ENCODE assay signal across 8 cellular contexts in genomic region chr7:16754869-16755317, GRCh38. TPM values are rescaled to one million over a fixed set of nuclear protein-coding genes. Genes with fewer than 3 reads are reported as not detected.
DNase-seq lines count a peak whose midpoint lies in the region; ATAC-seq and TF ChIP-seq lines count a peak whose summit lies in the region.

No MANE protein-coding gene starts in this region.

- H3K4me1 Mint-ChIP-seq in activated naive CD8-positive, alpha-beta T cell treated with anti-CD3 and anti-CD28 coated beads for 36 hours = peaks cover 10% of the 10 kb centered on the region

- peak; percentile 20 for ATAC-seq in left lung
- no peak for ATAC-seq in esophagus mucosa
- ATAC-seq in gastroesophageal sphincter = no peak
- no peak for ATAC-seq in HG02798 (IDR thresholded peaks at IDR 0.05; ENCODE audit: poor library complexity, unreplicated experiment)

- TF ChIP-seq POLR2A in vagina (IDR thresholded peaks at IDR 0.05) (no peak), gastroesophageal sphincter (IDR thresholded peaks at IDR 0.05) (no peak)

- H3K27me3 Mint-ChIP-seq in activated naive CD8-positive, alpha-beta T cell treated with anti-CD3 and anti-CD28 coated beads for 36 hours = peaks cover 43% of the 10 kb centered on the region

- no peaks in the 10 kb centered on the region for H3K36me3 ChIP-seq in right atrium auricular region
- H3K36me3 ChIP-seq in left lung = no peaks in the 10 kb centered on the region
- no peaks in the 10 kb centered on the region for H3K36me3 ChIP-seq in vagina
- H3K36me3 ChIP-seq in gastroesophageal sphincter = no peaks in the 10 kb centered on the region

- H3K4me1 ChIP-seq in right atrium auricular region = no peaks in the 10 kb centered on the region
- H3K4me1 ChIP-seq in left lung = peaks cover 0 to 12% of the 10 kb centered on the region in 2 donors
- H3K4me1 ChIP-seq in vagina = no peaks in the 10 kb centered on the region
- H3K4me1 ChIP-seq in gastroesophageal sphincter = peaks cover 0 to 17% (median 6%) of the 10 kb centered on the region in 3 donors

- no peak for TF ChIP-seq EP300 in gastroesophageal sphincter (IDR thresholded peaks at IDR 0.05)

- H3K4me3 Mint-ChIP-seq in activated naive CD8-positive, alpha-beta T cell treated with anti-CD3 and anti-CD28 coated beads for 36 hours = peak overlapping the region; percentile 71

- H3K27ac Mint-ChIP-seq in activated naive CD8-positive, alpha-beta T cell treated with anti-CD3 and anti-CD28 coated beads for 36 hours = no peak overlapping the region

- 76 to 84% methylated on average over 4 to 5 of the region's 5 CpGs for WGBS in gastroesophageal sphincter (ENCODE audit: low coverage in 1 of 2), 2 donors

- H3K9me3 ChIP-seq in right atrium auricular region (no peaks in the 10 kb centered on the region), left lung (no peaks in the 10 kb centered on the region), vagina (no peaks in the 10 kb centered on the region), gastroesophageal sphincter (no peaks in the 10 kb centered on the region)

- H3K27ac ChIP-seq in right atrium auricular region (peak overlapping the region; percentile 63 to 76), left lung (peak overlapping the region; percentile 73 to 79), vagina (peak overlapping the region; percentile 51), gastroesophageal sphincter (peak overlapping the region in 1 of 4 donors; percentile 65)

- no peaks in the 10 kb centered on the region for H3K36me3 Mint-ChIP-seq in activated naive CD8-positive, alpha-beta T cell treated with anti-CD3 and anti-CD28 coated beads for 36 hours

- H3K4me3 ChIP-seq in right atrium auricular region (peak overlapping the region; percentile 63 to 73), left lung (peak overlapping the region; percentile 65 to 89), vagina (peak overlapping the region; percentile 65 to 79), gastroesophageal sphincter (peak overlapping the region in 1 of 2 donors; percentile 68)

- intact Hi-C loops in cardiac septum (cut with DNase I) (no loop called here), left lung (cut with DNase I) (no loop called here), vagina (cut with DNase I) (no loop called here)

- no peaks in the 10 kb centered on the region for H3K9me3 Mint-ChIP-seq in activated naive CD8-positive, alpha-beta T cell treated with anti-CD3 and anti-CD28 coated beads for 36 hours

- no peak for DNase-seq in right atrium auricular region (ENCODE audit: low spot score)
- no peak for DNase-seq in cardiac septum (ENCODE audit: low spot score)
- no peak for DNase-seq in activated naive CD8-positive, alpha-beta T cell treated with anti-CD3 and anti-CD28 coated beads for 36 hours
- no peak for DNase-seq in left lung
- DNase-seq in vagina (ENCODE audit: extremely low spot score in 2 of 2) = no peak

- H3K27me3 ChIP-seq in right atrium auricular region (no peaks in the 10 kb centered on the region), left lung (peaks cover 0 to 20% of the 10 kb centered on the region in 2 donors), vagina (no peaks in the 10 kb centered on the region), gastroesophageal sphincter (peaks cover 10% of the 10 kb centered on the region)

- TF ChIP-seq CTCF in right atrium auricular region (IDR thresholded peaks at IDR 0.05) (no peak), left lung (IDR thresholded peaks at IDR 0.05) (no peak), vagina (IDR thresholded peaks at IDR 0.05) (no peak), gastroesophageal sphincter (IDR thresholded peaks at IDR 0.05) (no peak)

RNA-seq across cellular contexts. Expression of gene TSPAN13, which starts 1.3 kb away (rescaled TPM):
- total RNA-seq in right atrium auricular region (1 to 10 TPM; 5.1 to 9.7 TPM), cardiac septum (13.5 TPM), left lung (100 to 1,000 TPM; 121 to 266 TPM), vagina (13.8 TPM), esophagus mucosa (12.7 TPM), gastroesophageal sphincter (10 to 100 TPM in 1 of 4 donors, 1 to 10 TPM in 3; 2.5 to 13.3 (median 6.4) TPM)
- total RNA-seq in activated naive CD8-positive, alpha-beta T cell treated with anti-CD3 and anti-CD28 coated beads for 36 hours = 1 to 10 TPM; 1.1 to 1.4 TPM

RNA-seq across cellular contexts. Expression of gene AGR2, which starts 49.9 kb away (rescaled TPM):
- total RNA-seq in right atrium auricular region (not detected), cardiac septum (not detected), left lung (100 to 1,000 TPM; 182 to 376 TPM), vagina (not detected), esophagus mucosa (7.5 TPM), gastroesophageal sphincter (10 to 100 TPM in 1 of 4 donors, not detected in 3; 12.8 TPM)
- not detected for total RNA-seq in activated naive CD8-positive, alpha-beta T cell treated with anti-CD3 and anti-CD28 coated beads for 36 hours

Comparison
In these comparisons a context has a peak if more than half of its experiments do, and no peak if none do; other contexts are left out.
1. RNA of gene AGR2, which starts 49.9 kb away (total RNA-seq): 182 to 376 TPM in left lung; 7.5 TPM in esophagus mucosa (single experiment), 12.8 TPM in gastroesophageal sphincter, not detected in right atrium auricular region, not detected in cardiac septum (single experiment), not detected in activated naive CD8-positive, alpha-beta T cell treated with anti-CD3 and anti-CD28 coated beads for 36 hours and not detected in vagina (single experiment); every median in the first group is over 10 times any median in the second.